ENCODE assay signal across 15 cellular contexts in the genomic region with DNA sequence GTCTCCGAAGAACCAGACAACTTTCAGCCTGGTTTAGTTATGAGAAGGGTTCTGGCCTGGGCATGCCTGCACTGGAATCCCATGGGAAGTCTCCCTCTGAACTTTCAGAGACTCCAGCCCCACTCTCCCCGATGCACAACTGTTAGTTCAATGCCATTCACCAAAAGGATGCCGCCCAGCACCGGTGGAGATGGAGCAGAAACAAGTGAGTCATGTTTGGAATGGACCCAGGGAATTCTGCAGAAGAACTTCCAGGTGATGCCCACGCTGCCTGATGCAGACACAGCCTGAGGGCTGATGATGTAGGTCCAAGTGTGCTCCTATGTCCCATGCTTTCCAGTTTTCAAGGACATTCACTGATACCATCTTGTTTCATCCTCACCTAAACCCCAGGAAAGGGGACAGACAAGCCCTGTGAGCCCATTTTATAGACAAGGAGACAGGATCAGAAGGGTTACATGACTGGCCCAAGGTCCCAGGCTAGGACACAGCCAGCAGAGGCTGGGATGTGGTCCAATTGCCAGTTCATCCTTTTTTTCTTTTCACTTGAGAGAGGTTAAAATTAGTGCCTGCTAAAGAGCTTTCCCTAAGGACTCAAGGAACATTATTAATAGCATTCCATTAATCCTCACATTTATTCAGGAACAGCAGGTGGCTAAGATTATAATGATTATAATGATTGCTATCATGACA. TPM values are rescaled to one million over a fixed set of nuclear protein-coding genes. Genes with fewer than 3 reads are reported as not detected.
"Had no signal": no experiment of that assay in that cellular context is flagged by ENCODE, and none has a peak within 500 bp of the region (broad histone marks: within the 10 kb centered on the region; RNA-seq: fewer than 3 reads in every experiment).

No MANE protein-coding gene starts in this region.

- H3K4me3 ChIP-seq: esophagus muscularis mucosa, heart left ventricle, testis, uterus had no signal

- H3K36me3 ChIP-seq: esophagus muscularis mucosa, heart left ventricle, uterus had no signal

- H3K9me3 ChIP-seq: esophagus muscularis mucosa, heart left ventricle, testis, uterus had no signal

- ATAC-seq: activated naive CD8-positive, alpha-beta T cell treated with anti-CD3 and anti-CD28 coated beads, Interleukin-2, amount 50 U/mL, for 24 hours; stimulated activated naive CD8-positive, alpha-beta T cell treated with anti-CD3 and anti-CD28 coated beads, Interleukin-15, amount 100 ng/mL, for 72 hours had no signal

- DNase-seq: activated CD4-positive, alpha-beta T cell treated with anti-CD3 and anti-CD28 coated beads for 48 hours; activated naive CD4-positive, alpha-beta T cell treated with Interleukin-2 at 50 U/mL for 16 hours; activated naive CD8-positive, alpha-beta T cell treated with anti-CD3 and anti-CD28 coated beads, Interleukin-2, amount 50 U/mL, for 24 hours; endodermal cell; foreskin fibroblast; heart left ventricle; stimulated activated CD4-positive, alpha-beta T cell treated with anti-CD3 and anti-CD28 coated beads, Interleukin-15, amount 100 ng/mL, for 24 hours; stimulated activated CD4-positive, alpha-beta T cell treated with anti-CD3 and anti-CD28 coated beads, Interleukin-4, amount 100 ng/mL, for 4 hours; stimulated activated naive CD8-positive, alpha-beta T cell treated with anti-CD3 and anti-CD28 coated beads, Interleukin-15, amount 100 ng/mL, for 72 hours; testis; uterus had no signal

- H3K27ac ChIP-seq: esophagus muscularis mucosa, heart left ventricle, parathyroid adenoma, testis, uterus had no signal

- H3K4me1 ChIP-seq: parathyroid adenoma, testis, uterus had no signal

- H3K27me3 ChIP-seq: esophagus muscularis mucosa, heart left ventricle, testis, uterus had no signal

RNA-seq across cellular contexts. Expression of a gene that starts 39.5 kb away (rescaled TPM):
- total RNA-seq: dermis microvascular lymphatic vessel endothelial cell, endodermal cell, esophagus muscularis mucosa, myocyte had no signal
